6 cellular contexts compared by ENCODE assay signal in genomic region chr7:139468281-139468680, GRCh38. TPM values are rescaled to one million over a fixed set of nuclear protein-coding genes. Genes with fewer than 3 reads are reported as not detected.
"Had no signal": no experiment of that assay in that cellular context is flagged by ENCODE, and none has a peak within 500 bp of the region (broad histone marks: within the 10 kb centered on the region; RNA-seq: fewer than 3 reads in every experiment).

No MANE protein-coding gene starts in this region.

RNA-seq across cellular contexts. Expression of gene KLRG2, which starts 15.2 kb away (rescaled TPM):
- total RNA-seq: H4, HepG2, HFFc6, HT1080 had no signal
- polyA plus RNA-seq: HepG2, IgD-negative memory B cell had no signal

RNA-seq across cellular contexts. Expression of gene CLEC2L, which starts 55.2 kb away (rescaled TPM):
- total RNA-seq: H7, HFFc6, HT1080 had no signal
- polyA plus RNA-seq: IgD-negative memory B cell had no signal
